ENCODE assay signal across 2 cellular contexts in genomic region chr4:30875659-30876269, GRCh38.
TF ChIP-seq lines count a peak whose summit lies in the region.

No MANE protein-coding gene starts in this region.

TF ChIP-seq in IMR-90, 13 proteins besides CTCF, POLR2A, EP300 and RAD21:
- no peak for TF ChIP-seq BHLHE40 (IDR thresholded peaks at IDR 0.05; ENCODE audit: low read depth, low read length)
- TF ChIP-seq FOS (IDR thresholded peaks at IDR 0.05; ENCODE audit: low read depth, low read length) = no peak
- no peak for TF ChIP-seq RFX5 (IDR thresholded peaks at IDR 0.05; ENCODE audit: low read depth, low read length)
- TF ChIP-seq, protein P1, sequence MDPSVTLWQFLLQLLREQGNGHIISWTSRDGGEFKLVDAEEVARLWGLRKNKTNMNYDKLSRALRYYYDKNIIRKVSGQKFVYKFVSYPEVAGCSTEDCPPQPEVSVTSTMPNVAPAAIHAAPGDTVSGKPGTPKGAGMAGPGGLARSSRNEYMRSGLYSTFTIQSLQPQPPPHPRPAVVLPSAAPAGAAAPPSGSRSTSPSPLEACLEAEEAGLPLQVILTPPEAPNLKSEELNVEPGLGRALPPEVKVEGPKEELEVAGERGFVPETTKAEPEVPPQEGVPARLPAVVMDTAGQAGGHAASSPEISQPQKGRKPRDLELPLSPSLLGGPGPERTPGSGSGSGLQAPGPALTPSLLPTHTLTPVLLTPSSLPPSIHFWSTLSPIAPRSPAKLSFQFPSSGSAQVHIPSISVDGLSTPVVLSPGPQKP (IDR thresholded peaks at IDR 0.05; ENCODE audit: borderline replicate concordance, low read depth, low read length) = no peak
- TF ChIP-seq, protein P2, sequence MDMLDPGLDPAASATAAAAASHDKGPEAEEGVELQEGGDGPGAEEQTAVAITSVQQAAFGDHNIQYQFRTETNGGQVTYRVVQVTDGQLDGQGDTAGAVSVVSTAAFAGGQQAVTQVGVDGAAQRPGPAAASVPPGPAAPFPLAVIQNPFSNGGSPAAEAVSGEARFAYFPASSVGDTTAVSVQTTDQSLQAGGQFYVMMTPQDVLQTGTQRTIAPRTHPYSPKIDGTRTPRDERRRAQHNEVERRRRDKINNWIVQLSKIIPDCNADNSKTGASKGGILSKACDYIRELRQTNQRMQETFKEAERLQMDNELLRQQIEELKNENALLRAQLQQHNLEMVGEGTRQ (IDR thresholded peaks at IDR 0.05; ENCODE audit: low read depth, low read length) = no peak
- TF ChIP-seq CEBPB (IDR thresholded peaks at IDR 0.05; ENCODE audit: low read depth, low read length) = no peak
- TF ChIP-seq MXI1 (IDR thresholded peaks at IDR 0.05; ENCODE audit: borderline replicate concordance, low read depth, low read length) = no peak
- TF ChIP-seq MAFK (IDR thresholded peaks at IDR 0.05; ENCODE audit: low read depth, low read length) = peak; percentile 92

TF ChIP-seq in K562, 482 proteins besides CTCF, POLR2A, EP300 and RAD21:
- TF ChIP-seq SETDB1 (IDR thresholded peaks at IDR 0.05; ENCODE audit: low read length) = no peak
- TF ChIP-seq LCOR (CRISPR knock-in tag; IDR thresholded peaks at IDR 0.05) = no peak
- no peak for TF ChIP-seq DDX20 (tag; IDR thresholded peaks at IDR 0.05; ENCODE audit: low read depth)
- no peak for TF ChIP-seq CBX2 (IDR thresholded peaks at IDR 0.05; ENCODE audit: insufficient read depth, low read length, poor library complexity, severe bottlenecking)
- TF ChIP-seq ZNF316 (IDR thresholded peaks at IDR 0.05) = peak; percentile 52
- TF ChIP-seq ZMIZ1 (IDR thresholded peaks at IDR 0.05; ENCODE audit: low read depth in 2 of 2, low read length in 2 of 2) = no peak
- TF ChIP-seq ETS1 (conservative IDR thresholded peaks at IDR 0.05; ENCODE audit: control insufficient read depth, low read depth, low read length) = no peak
- TF ChIP-seq TCF7L2 (IDR thresholded peaks at IDR 0.05; ENCODE audit: low read depth, low read length) = no peak
- peak; percentile 22; the same call in 1 of the 2 replicates for TF ChIP-seq MAFG (tag; conservative IDR thresholded peaks at IDR 0.05)
- TF ChIP-seq, protein P3, sequence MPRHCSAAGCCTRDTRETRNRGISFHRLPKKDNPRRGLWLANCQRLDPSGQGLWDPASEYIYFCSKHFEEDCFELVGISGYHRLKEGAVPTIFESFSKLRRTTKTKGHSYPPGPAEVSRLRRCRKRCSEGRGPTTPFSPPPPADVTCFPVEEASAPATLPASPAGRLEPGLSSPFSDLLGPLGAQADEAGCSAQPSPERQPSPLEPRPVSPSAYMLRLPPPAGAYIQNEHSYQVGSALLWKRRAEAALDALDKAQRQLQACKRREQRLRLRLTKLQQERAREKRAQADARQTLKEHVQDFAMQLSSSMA (CRISPR knock-in tag; IDR thresholded peaks at IDR 0.05) = no peak
